Comparison of ENCODE assay signal across 16 cellular contexts in the genomic region with DNA sequence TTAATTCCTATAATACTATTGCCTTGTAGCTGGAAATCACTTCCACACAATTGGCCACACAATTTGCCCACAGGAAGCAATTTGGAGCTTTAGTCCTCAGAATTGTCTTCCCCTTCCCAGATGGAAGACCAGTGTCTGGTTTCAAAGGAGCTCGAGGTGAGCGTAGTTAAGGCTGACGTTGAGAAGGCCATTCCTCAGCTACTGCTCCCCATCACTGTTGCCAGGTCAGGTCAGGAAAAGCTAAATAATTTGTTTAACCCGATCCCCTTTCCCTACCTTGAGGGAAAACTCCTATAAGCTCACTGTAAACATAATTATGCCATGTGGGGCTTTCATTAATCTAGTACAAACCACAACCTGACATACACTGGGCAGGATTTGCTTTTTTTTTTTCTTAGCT.
DNase-seq lines count a peak whose midpoint lies in the region; ATAC-seq and TF ChIP-seq lines count a peak whose summit lies in the region.
"Had no signal": no experiment of that assay in that cellular context is flagged by ENCODE, and none has a peak within 500 bp of the region (broad histone marks: within the 10 kb centered on the region; RNA-seq: fewer than 3 reads in every experiment).

No MANE protein-coding gene starts in this region.

- TF ChIP-seq CTCF in esophagus muscularis mucosa (IDR thresholded peaks at IDR 0.05) (no peak), psoas muscle (IDR thresholded peaks at IDR 0.05) (no peak)

- ATAC-seq in psoas muscle (no peak), GM21786 (IDR thresholded peaks at IDR 0.05; ENCODE audit: unreplicated experiment) (no peak)

- no peak overlapping the region for H3K4me3 ChIP-seq in esophagus muscularis mucosa
- H3K4me3 ChIP-seq in psoas muscle: no peak overlapping the region

- H3K4me1 ChIP-seq in esophagus muscularis mucosa: no peaks in the 10 kb centered on the region
- H3K4me1 ChIP-seq in psoas muscle: no peaks in the 10 kb centered on the region
- H3K4me1 ChIP-seq: BE2C had no signal

- H3K9me3 ChIP-seq in esophagus muscularis mucosa: peaks cover 0 to 6% (median 0%) of the 10 kb centered on the region in 4 donors
- H3K9me3 ChIP-seq in psoas muscle: no peaks in the 10 kb centered on the region
- H3K9me3 ChIP-seq: BE2C had no signal

- 42% methylated on average over 1 of the region's 4 CpGs for WGBS in esophagus muscularis mucosa
- WGBS in psoas muscle, 3 donors: 64 to 85% (median 84%) methylated on average over 4 of the region's 4 CpGs

- H3K27me3 ChIP-seq in esophagus muscularis mucosa (no peaks in the 10 kb centered on the region), psoas muscle (ENCODE audit: insufficient read depth in 3 of 3, low read length in 2 of 3) (peaks cover 0 to 2% (median 0%) of the 10 kb centered on the region in 3 donors)
- H3K27me3 ChIP-seq: BE2C had no signal

- no peak for TF ChIP-seq EP300 in esophagus muscularis mucosa (IDR thresholded peaks at IDR 0.05)

- DNase-seq in Daoy (ENCODE audit: low read depth) (peak; percentile 13), M059J (ENCODE audit: low read depth) (peak; percentile 89), RPMI7951 (ENCODE audit: low read depth) (peak; percentile 39), esophagus muscularis mucosa (ENCODE audit: extremely low spot score) (peak; percentile 62), GOT3 (lab: John Stamatoyannopoulos, UW) (no peak), NCI-H1092 treated with DMSO at 0.1 percent for 48 hours (lab: John Stamatoyannopoulos, UW) (no peak), psoas muscle (no peak)
- DNase-seq: BE2C; CD4-positive, alpha-beta memory T cell; DMS153; DMS79 treated with DMSO at 0.1 percent for 48 hours; GDM1; H9 had no signal

- no peak overlapping the region for H3K27ac ChIP-seq in esophagus muscularis mucosa (replicated peaks in 1 of 4)
- H3K27ac ChIP-seq in psoas muscle: no peak overlapping the region
- H3K27ac ChIP-seq: C4-2B, HL-60 had no signal

- no peak for TF ChIP-seq POLR2A in esophagus muscularis mucosa (IDR thresholded peaks at IDR 0.05; ENCODE audit: low read depth)

- intact Hi-C loops in esophagus muscularis mucosa (cut with DNase I) (no loop called here), psoas muscle (cut with DNase I) (no loop called here)

- H3K36me3 ChIP-seq in esophagus muscularis mucosa (no peaks in the 10 kb centered on the region), psoas muscle (ENCODE audit: insufficient read depth in 1 of 2, low read depth in 1 of 2) (no peaks in the 10 kb centered on the region)
- H3K36me3 ChIP-seq: BE2C had no signal

Comparison
In these comparisons a context has a peak if more than half of its experiments do, and no peak if none do; other contexts are left out.
1. DNase-seq: peak in Daoy (single experiment), M059J (single experiment), RPMI7951 (single experiment) and esophagus muscularis mucosa (single experiment); none in GOT3 (single experiment), NCI-H1092 treated with DMSO at 0.1 percent for 48 hours (single experiment) and psoas muscle (0 of 2).